ENCODE assay signal across 1 cellular context in the genomic region with DNA sequence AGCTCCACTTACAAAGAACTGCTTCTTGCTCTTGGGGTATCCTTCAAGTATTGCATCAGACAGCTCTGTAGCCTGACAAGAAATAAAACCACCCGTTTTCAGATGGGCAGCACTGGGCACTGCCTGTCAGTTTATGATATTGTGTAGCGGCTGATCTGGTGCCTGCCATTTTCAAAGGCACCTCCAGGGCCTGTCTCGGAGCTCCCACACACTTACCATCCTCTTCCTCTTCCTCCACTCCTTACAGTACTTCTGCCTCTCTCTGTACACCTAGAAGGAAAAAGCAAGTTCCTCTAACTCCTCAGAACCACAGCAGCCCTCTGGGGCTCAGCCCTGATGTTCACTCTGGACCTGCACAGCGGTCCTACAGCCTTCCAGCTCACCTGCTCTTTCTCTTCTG.
A peak's percentile ranks its signal among the peaks of the same experiment; 100 is the strongest.
TF ChIP-seq lines count a peak whose summit lies in the region.

No MANE protein-coding gene starts in this region.

TF ChIP-seq in HEK293, 187 proteins besides CTCF, POLR2A, EP300 and RAD21 (continued from another document):
- TF ChIP-seq, protein P1, sequence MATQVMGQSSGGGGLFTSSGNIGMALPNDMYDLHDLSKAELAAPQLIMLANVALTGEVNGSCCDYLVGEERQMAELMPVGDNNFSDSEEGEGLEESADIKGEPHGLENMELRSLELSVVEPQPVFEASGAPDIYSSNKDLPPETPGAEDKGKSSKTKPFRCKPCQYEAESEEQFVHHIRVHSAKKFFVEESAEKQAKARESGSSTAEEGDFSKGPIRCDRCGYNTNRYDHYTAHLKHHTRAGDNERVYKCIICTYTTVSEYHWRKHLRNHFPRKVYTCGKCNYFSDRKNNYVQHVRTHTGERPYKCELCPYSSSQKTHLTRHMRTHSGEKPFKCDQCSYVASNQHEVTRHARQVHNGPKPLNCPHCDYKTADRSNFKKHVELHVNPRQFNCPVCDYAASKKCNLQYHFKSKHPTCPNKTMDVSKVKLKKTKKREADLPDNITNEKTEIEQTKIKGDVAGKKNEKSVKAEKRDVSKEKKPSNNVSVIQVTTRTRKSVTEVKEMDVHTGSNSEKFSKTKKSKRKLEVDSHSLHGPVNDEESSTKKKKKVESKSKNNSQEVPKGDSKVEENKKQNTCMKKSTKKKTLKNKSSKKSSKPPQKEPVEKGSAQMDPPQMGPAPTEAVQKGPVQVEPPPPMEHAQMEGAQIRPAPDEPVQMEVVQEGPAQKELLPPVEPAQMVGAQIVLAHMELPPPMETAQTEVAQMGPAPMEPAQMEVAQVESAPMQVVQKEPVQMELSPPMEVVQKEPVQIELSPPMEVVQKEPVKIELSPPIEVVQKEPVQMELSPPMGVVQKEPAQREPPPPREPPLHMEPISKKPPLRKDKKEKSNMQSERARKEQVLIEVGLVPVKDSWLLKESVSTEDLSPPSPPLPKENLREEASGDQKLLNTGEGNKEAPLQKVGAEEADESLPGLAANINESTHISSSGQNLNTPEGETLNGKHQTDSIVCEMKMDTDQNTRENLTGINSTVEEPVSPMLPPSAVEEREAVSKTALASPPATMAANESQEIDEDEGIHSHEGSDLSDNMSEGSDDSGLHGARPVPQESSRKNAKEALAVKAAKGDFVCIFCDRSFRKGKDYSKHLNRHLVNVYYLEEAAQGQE (tag by site-specific recombination; IDR thresholded peaks at IDR 0.05) = no peak
- TF ChIP-seq ZNF391 (tag by site-specific recombination; IDR thresholded peaks at IDR 0.05; ENCODE audit: borderline replicate concordance, low read depth) (no peak), ZNF600 (tag by site-specific recombination; IDR thresholded peaks at IDR 0.05) (peak; percentile 66; the same call in 1 of the 2 replicates), ZNF335 (tag by site-specific recombination; conservative IDR thresholded peaks at IDR 0.05) (0 out of 2 replicates have a peak, but pooled peaks have one; percentile 17), OSR2 (tag by site-specific recombination; IDR thresholded peaks at IDR 0.05) (no peak), ZNF157 (tag by site-specific recombination; IDR thresholded peaks at IDR 0.05) (no peak), ZNF174 (tag by site-specific recombination; IDR thresholded peaks at IDR 0.05) (no peak)
- TF ChIP-seq, protein P2, sequence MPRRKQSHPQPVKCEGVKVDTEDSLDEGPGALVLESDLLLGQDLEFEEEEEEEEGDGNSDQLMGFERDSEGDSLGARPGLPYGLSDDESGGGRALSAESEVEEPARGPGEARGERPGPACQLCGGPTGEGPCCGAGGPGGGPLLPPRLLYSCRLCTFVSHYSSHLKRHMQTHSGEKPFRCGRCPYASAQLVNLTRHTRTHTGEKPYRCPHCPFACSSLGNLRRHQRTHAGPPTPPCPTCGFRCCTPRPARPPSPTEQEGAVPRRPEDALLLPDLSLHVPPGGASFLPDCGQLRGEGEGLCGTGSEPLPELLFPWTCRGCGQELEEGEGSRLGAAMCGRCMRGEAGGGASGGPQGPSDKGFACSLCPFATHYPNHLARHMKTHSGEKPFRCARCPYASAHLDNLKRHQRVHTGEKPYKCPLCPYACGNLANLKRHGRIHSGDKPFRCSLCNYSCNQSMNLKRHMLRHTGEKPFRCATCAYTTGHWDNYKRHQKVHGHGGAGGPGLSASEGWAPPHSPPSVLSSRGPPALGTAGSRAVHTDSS (tag by site-specific recombination; IDR thresholded peaks at IDR 0.05) = peak; percentile 76
